ENCODE assay signal across 36 cellular contexts in genomic region chr7:41415051-41415450, GRCh38.
"Had no signal": no experiment of that assay in that cellular context is flagged by ENCODE, and none has a peak within 500 bp of the region (broad histone marks: within the 10 kb centered on the region; RNA-seq: fewer than 3 reads in every experiment).

No MANE protein-coding gene starts in this region.

- H3K27me3 Mint-ChIP-seq: activated CD4-positive, alpha-beta memory T cell treated with anti-CD3 and anti-CD28 coated beads for 36 hours; activated CD4-positive, alpha-beta T cell treated with anti-CD3 and anti-CD28 coated beads, Interleukin-2, amount 10 ng/mL, durations not matched to agents 24 days and 14 days; activated CD8-positive, alpha-beta T cell treated with anti-CD3 and anti-CD28 coated beads for 36 hours; activated naive CD4-positive, alpha-beta T cell treated with anti-CD3 and anti-CD28 coated beads, Interleukin-2, amount 10 ng/mL, durations not matched to agents 7 days and 5 days; activated naive CD4-positive, alpha-beta T cell treated with anti-CD3 and anti-CD28 coated beads, Interleukin-2, amount 50 U/mL, for 24 hours; activated naive CD8-positive, alpha-beta T cell; activated naive CD8-positive, alpha-beta T cell treated with anti-CD3 and anti-CD28 coated beads, Interleukin-2, amount 10 ng/mL, durations not matched to agents 7 days and 5 days had no signal

- H3K27ac Mint-ChIP-seq: activated CD4-positive, alpha-beta memory T cell treated with anti-CD3 and anti-CD28 coated beads for 36 hours; activated CD4-positive, alpha-beta T cell treated with anti-CD3 and anti-CD28 coated beads, Interleukin-2, amount 10 ng/mL, durations not matched to agents 24 days and 14 days; activated CD8-positive, alpha-beta T cell treated with anti-CD3 and anti-CD28 coated beads for 36 hours; activated naive CD4-positive, alpha-beta T cell treated with anti-CD3 and anti-CD28 coated beads, Interleukin-2, amount 10 ng/mL, durations not matched to agents 7 days and 5 days; activated naive CD4-positive, alpha-beta T cell treated with anti-CD3 and anti-CD28 coated beads, Interleukin-2, amount 50 U/mL, for 24 hours; activated naive CD8-positive, alpha-beta T cell; activated naive CD8-positive, alpha-beta T cell treated with anti-CD3 and anti-CD28 coated beads, Interleukin-2, amount 10 ng/mL, durations not matched to agents 7 days and 5 days; activated T-helper 2 cell treated with anti-CD3 and anti-CD28 coated beads, Interferon-gamma antibody, Interleukin-2, Interleukin-4, amounts not matched to agents 10 μg/mL and 5 μg/mL and 100 μg/mL, durations not matched to agents 14 hours and 24 hours and 36 hours; T-helper 1 cell treated with Interleukin-12 subunit alpha and Interleukin-12 subunit beta and Interleukin-4 antibody, amounts not matched to agents 30 μg/mL and 1 μg/mL, for 36 hours; T-helper 2 cell treated with Interferon-gamma antibody and Interleukin-4, amounts not matched to agents 5 μg/mL and 100 μg/mL, for 36 hours; WTC11 had no signal

- H3K36me3 Mint-ChIP-seq: activated CD4-positive, alpha-beta memory T cell treated with anti-CD3 and anti-CD28 coated beads for 36 hours; activated naive CD4-positive, alpha-beta T cell treated with anti-CD3 and anti-CD28 coated beads, Interleukin-2, amount 10 ng/mL, durations not matched to agents 7 days and 5 days; activated naive CD4-positive, alpha-beta T cell treated with anti-CD3 and anti-CD28 coated beads, Interleukin-2, amount 50 U/mL, for 24 hours; activated naive CD8-positive, alpha-beta T cell; activated naive CD8-positive, alpha-beta T cell treated with anti-CD3 and anti-CD28 coated beads, Interleukin-2, amount 10 ng/mL, durations not matched to agents 7 days and 5 days; WTC11 had no signal

- FAIRE-seq: astrocyte had no signal

- H3K4me1 Mint-ChIP-seq: activated CD4-positive, alpha-beta T cell treated with anti-CD3 and anti-CD28 coated beads, Interleukin-2, amount 10 ng/mL, durations not matched to agents 24 days and 14 days; activated naive CD4-positive, alpha-beta T cell treated with anti-CD3 and anti-CD28 coated beads, Interleukin-2, amount 10 ng/mL, durations not matched to agents 7 days and 5 days; activated naive CD4-positive, alpha-beta T cell treated with anti-CD3 and anti-CD28 coated beads, Interleukin-2, amount 50 U/mL, for 24 hours; activated naive CD8-positive, alpha-beta T cell treated with anti-CD3 and anti-CD28 coated beads, Interleukin-2, amount 10 ng/mL, durations not matched to agents 7 days and 5 days had no signal

- H3K27ac ChIP-seq: adrenal gland, body of pancreas, brain microvascular endothelial cell, breast epithelium, WERI-Rb-1 had no signal

- H3K36me3 ChIP-seq: adrenal gland, brain microvascular endothelial cell, breast epithelium, WERI-Rb-1 had no signal

- H3K4me1 ChIP-seq: adrenal gland, body of pancreas, breast epithelium had no signal

- H3K27me3 ChIP-seq: adrenal gland, body of pancreas, brain microvascular endothelial cell, breast epithelium had no signal

- H3K4me3 Mint-ChIP-seq: activated CD4-positive, alpha-beta memory T cell treated with anti-CD3 and anti-CD28 coated beads for 36 hours; activated CD4-positive, alpha-beta T cell treated with anti-CD3 and anti-CD28 coated beads, Interleukin-2, amount 10 ng/mL, durations not matched to agents 24 days and 14 days; activated CD8-positive, alpha-beta T cell treated with anti-CD3 and anti-CD28 coated beads for 36 hours; activated naive CD4-positive, alpha-beta T cell treated with anti-CD3 and anti-CD28 coated beads, Interleukin-2, amount 10 ng/mL, durations not matched to agents 7 days and 5 days; activated naive CD4-positive, alpha-beta T cell treated with anti-CD3 and anti-CD28 coated beads, Interleukin-2, amount 50 U/mL, for 24 hours; activated naive CD8-positive, alpha-beta T cell; activated naive CD8-positive, alpha-beta T cell treated with anti-CD3 and anti-CD28 coated beads, Interleukin-2, amount 10 ng/mL, durations not matched to agents 7 days and 5 days; activated T-cell treated with anti-CD3 and anti-CD28 coated beads, Interleukin-2, amount 50 U/mL, for 4 hours; T-helper 1 cell treated with Interleukin-12 subunit alpha and Interleukin-12 subunit beta and Interleukin-4 antibody, amounts not matched to agents 30 μg/mL and 1 μg/mL, for 36 hours; T-helper 2 cell treated with Interferon-gamma antibody and Interleukin-4, amounts not matched to agents 5 μg/mL and 100 μg/mL, for 36 hours; WTC11 had no signal

- ATAC-seq: activated CD4-positive, CD25-positive, alpha-beta regulatory T cell treated with anti-CD3 and anti-CD28 coated beads, Interleukin-2, amount 50 U/mL, for 24 hours; activated CD8-positive, alpha-beta T cell treated with anti-CD3 and anti-CD28 coated beads for 36 hours; activated T-cell treated with anti-CD3 and anti-CD28 coated beads, Interleukin-2, amount 50 U/mL, for 4 hours; body of pancreas; WTC11 had no signal

- H3K9me3 ChIP-seq: body of pancreas, breast epithelium had no signal

- H3K4me3 ChIP-seq: adrenal gland, body of pancreas, breast epithelium had no signal

- DNase-seq: activated CD4-positive, alpha-beta memory T cell treated with anti-CD3 and anti-CD28 coated beads for 36 hours; activated CD4-positive, alpha-beta T cell treated with anti-CD3 and anti-CD28 coated beads for 4 hours; activated CD4-positive, alpha-beta T cell treated with anti-CD3 and anti-CD28 coated beads, Interleukin-2, amount 10 ng/mL, durations not matched to agents 24 days and 14 days; activated CD4-positive, alpha-beta T cell treated with anti-CD3 and anti-CD28 coated beads, Interleukin-2, amount 50 U/mL, for 1 hour; activated CD4-positive, alpha-beta T cell treated with anti-CD3 and anti-CD28 coated beads, Interleukin-2, amount 50 U/mL, for 4 hours; activated CD4-positive, CD25-positive, alpha-beta regulatory T cell; activated CD8-positive, alpha-beta memory T cell treated with anti-CD3 and anti-CD28 coated beads, Interleukin-2, amount 50 U/mL, for 4 hours; activated CD8-positive, alpha-beta T cell treated with anti-CD3 and anti-CD28 coated beads for 36 hours; activated effector memory CD4-positive, alpha-beta T cell treated with Interleukin-2 at 50 U/mL for 16 hours; activated gamma-delta T cell; activated naive CD4-positive, alpha-beta T cell treated with anti-CD3 and anti-CD28 coated beads, Interleukin-2, amount 10 ng/mL, durations not matched to agents 7 days and 5 days; activated naive CD4-positive, alpha-beta T cell treated with Interleukin-2 at 50 U/mL for 16 hours; activated naive CD8-positive, alpha-beta T cell treated with anti-CD3 and anti-CD28 coated beads, Interleukin-2, amount 10 ng/mL, durations not matched to agents 7 days and 5 days; activated T-cell treated with anti-CD3 and anti-CD28 coated beads for 4 hours; activated T-cell treated with anti-CD3 and anti-CD28 coated beads, Interleukin-2, amount 50 U/mL, for 1 hour; activated T-cell treated with anti-CD3 and anti-CD28 coated beads, Interleukin-2, amount 50 U/mL, for 4 hours; adrenal gland; amniotic stem cell; aorta; body of pancreas; brain microvascular endothelial cell; central memory CD4-positive, alpha-beta T cell; SW 1271; T-helper 1 cell; T-helper 2 cell; T-helper 9 cell; WERI-Rb-1 had no signal
